ENCODE assay signal across 16 cellular contexts in the genomic region with DNA sequence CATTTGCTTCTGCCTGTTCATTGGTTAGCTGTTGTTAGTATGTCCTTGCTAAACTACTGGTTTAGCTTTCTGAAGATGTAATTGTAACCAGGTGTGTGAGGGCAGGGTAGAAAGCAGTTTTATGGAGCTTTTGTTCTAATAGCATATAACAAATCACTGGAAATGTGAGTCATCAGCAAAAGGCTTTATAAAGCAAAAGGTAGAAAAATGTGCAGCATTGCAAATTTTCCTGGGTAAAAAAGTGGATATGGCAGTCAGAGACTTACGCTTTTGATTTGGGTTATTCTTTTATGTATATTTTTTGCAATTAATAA.
DNase-seq lines count a peak whose midpoint lies in the region; ATAC-seq, FAIRE-seq and TF ChIP-seq lines count a peak whose summit lies in the region.
"Had no signal": no experiment of that assay in that cellular context is flagged by ENCODE, and none has a peak within 500 bp of the region (broad histone marks: within the 10 kb centered on the region; RNA-seq: fewer than 3 reads in every experiment).

No MANE protein-coding gene starts in this region.

- no peak overlapping the region for H3K9ac ChIP-seq in IMR-90 (ENCODE audit: low read depth, low read length)
- no peak overlapping the region for H3K9ac ChIP-seq in kidney (ENCODE audit: low read length in 2 of 2)

- H3K18ac ChIP-seq in IMR-90 (ENCODE audit: low read depth, low read length), result no peak overlapping the region

- no peaks in the 10 kb centered on the region for H4K20me1 ChIP-seq in IMR-90 (ENCODE audit: insufficient read depth, low read length)

- H3K56ac ChIP-seq in IMR-90 (ENCODE audit: extremely low read depth, insufficient read depth, low read length), result no peak overlapping the region

- no peak overlapping the region for H3K4me2 ChIP-seq in IMR-90 (ENCODE audit: low read depth, low read length)

- H4K5ac ChIP-seq in IMR-90 (ENCODE audit: low read depth, low read length), result no peak overlapping the region

- H2AK5ac ChIP-seq in IMR-90 (ENCODE audit: low read depth, low read length), result no peak overlapping the region

- no CpG with 5 or more reads among the region's 1 CpG for WGBS in IMR-90 (ENCODE audit: extremely low coverage in 2 of 2, insufficient read length in 1 of 2), 2 experiments

- H2AK9ac ChIP-seq in IMR-90 (replicated peaks; ENCODE audit: low read depth, low read length, poor library complexity), result no peak overlapping the region

- H2BK15ac ChIP-seq in IMR-90 (ENCODE audit: low read depth, low read length), result no peak overlapping the region

- H3K4ac ChIP-seq in IMR-90 (ENCODE audit: low read depth, low read length), result no peak overlapping the region; the same call in 1 of the 2 replicates

- peaks cover 4% of the 10 kb centered on the region; the same call in 1 of the 2 replicates for H3K9me1 ChIP-seq in IMR-90 (ENCODE audit: insufficient read depth, low read length)

- H3K36me3 ChIP-seq in IMR-90 (ENCODE audit: control insufficient read depth, insufficient read depth, low read length), result peaks cover 6% of the 10 kb centered on the region
- H3K36me3 ChIP-seq in kidney (ENCODE audit: control insufficient read depth in 1 of 2, insufficient read depth in 2 of 2, low read length in 2 of 2), result no peaks in the 10 kb centered on the region
- H3K36me3 ChIP-seq: HAP-1 had no signal

- intact Hi-C loops in IMR-90 (cut with micrococcal nuclease) (no loop called here), kidney (cut with DNase I) (no loop called here)

- no peak; the same call in 1 of the 2 replicates for ATAC-seq in IMR-90 (ENCODE audit: low read depth)
- ATAC-seq: stimulated activated naive B cell treated with anti-CD40 and anti-IgM and Interleukin-4, amounts not matched to agents 10 μg/mL and 1 μg/mL and 100 μg/mL, for 72 hours had no signal

- no peak for TF ChIP-seq POLR2A in IMR-90 (IDR thresholded peaks at IDR 0.05; ENCODE audit: low read depth, low read length)

- no peak overlapping the region for H2BK20ac ChIP-seq in IMR-90 (ENCODE audit: low read depth, low read length)

- no peaks in the 10 kb centered on the region for H3K9me3 ChIP-seq in IMR-90 (ENCODE audit: control insufficient read depth, insufficient read depth, low read length)
- no peaks in the 10 kb centered on the region for H3K9me3 ChIP-seq in kidney (ENCODE audit: control insufficient read depth in 1 of 2, low read length in 2 of 2)
- H3K9me3 ChIP-seq: ascending aorta, HAP-1, SJSA1 had no signal

- in situ Hi-C loops in IMR-90 (cut with MboI; ENCODE audit: low sequenced_read_pairs), result no loop called here

- dilution Hi-C loops in IMR-90 (cut with HindIII; ENCODE audit: low sequenced_read_pairs, unreplicated experiment), result no loop called here

- no peak overlapping the region for H2BK5ac ChIP-seq in IMR-90 (ENCODE audit: low read depth, low read length, poor library complexity, severe bottlenecking)

- no peak overlapping the region for H2AFZ ChIP-seq in IMR-90 (replicated peaks; ENCODE audit: low read length, poor library complexity)

- H3K27ac ChIP-seq in IMR-90 (ENCODE audit: insufficient read depth, low read length), result no peak overlapping the region
- no peak overlapping the region for H3K27ac ChIP-seq in kidney (ENCODE audit: low read depth in 2 of 2, low read length in 2 of 2)
- H3K27ac ChIP-seq: ascending aorta, C4-2B, coronary artery, SJSA1, tibial nerve had no signal

- H2BK120ac ChIP-seq in IMR-90 (ENCODE audit: low read depth, low read length), result no peak overlapping the region

- no TSS peak for BruUV-seq in IMR-90 (replicated peaks; lab: Mats Ljungman, UMichigan)

- DNase-seq in COR-L47 (lab: John Stamatoyannopoulos, UW) (peak; percentile 62), IMR-90 (peak; percentile 44), choroid plexus epithelial cell (ENCODE audit: low read depth) (peak; percentile 16), inferior parietal cortex (ENCODE audit: extremely low spot score) (peak; percentile 7), kidney (no peak)
- DNase-seq in activated naive CD4-positive, alpha-beta T cell treated with anti-CD3 and anti-CD28 coated beads, Interleukin-2, amount 50 U/mL, for 16 hours, result no peak
- no peak for DNase-seq in stimulated activated CD4-positive, alpha-beta T cell treated with anti-CD3 and anti-CD28 coated beads, Interleukin-2, amount 100 ng/mL, for 24 hours
- DNase-seq: activated gamma-delta T cell treated with Interleukin-2 at 50 U/mL for 16 hours; hippocampal formation; stimulated activated naive B cell treated with anti-CD40 and anti-IgM and Interleukin-4, amounts not matched to agents 10 μg/mL and 1 μg/mL and 100 μg/mL, for 72 hours had no signal

- H4K91ac ChIP-seq in IMR-90 (ENCODE audit: insufficient read depth, low read depth, low read length), result no peak overlapping the region

- H3K4me3 ChIP-seq in IMR-90 (ENCODE audit: insufficient read depth, low read depth, low read length) (no peak overlapping the region), choroid plexus epithelial cell (ENCODE audit: low read depth, low read length) (no peak overlapping the region), kidney (ENCODE audit: low read length in 2 of 2) (no peak overlapping the region)
- H3K4me3 ChIP-seq: ascending aorta, coronary artery, HAP-1, SJSA1, tibial nerve had no signal

- no peak for TF ChIP-seq RAD21 in IMR-90 (IDR thresholded peaks at IDR 0.05; ENCODE audit: low read length)

- H3K4me1 ChIP-seq in IMR-90 (ENCODE audit: control insufficient read depth, insufficient read depth, low read length), result 0 out of 2 replicates have a peak, but pooled peaks cover 2% of the 10 kb centered on the region
- H3K4me1 ChIP-seq in kidney (ENCODE audit: control insufficient read depth in 1 of 2, insufficient read depth in 1 of 2, low read depth in 1 of 2, low read length in 2 of 2), result no peaks in the 10 kb centered on the region
- H3K4me1 ChIP-seq: ascending aorta, HAP-1 had no signal

- no peak overlapping the region for H3K14ac ChIP-seq in IMR-90 (replicated peaks; ENCODE audit: low read depth, low read length)

- no peak overlapping the region for H4K8ac ChIP-seq in IMR-90 (ENCODE audit: low read depth in 2 of 2, low read length in 2 of 2)

- no peak for FAIRE-seq in kidney (lab: Jason Lieb, UNC)

- TF ChIP-seq CTCF in IMR-90 (conservative IDR thresholded peaks at IDR 0.05; ENCODE audit: low read depth, low read length) (no peak), choroid plexus epithelial cell (conservative IDR thresholded peaks at IDR 0.05; ENCODE audit: low read depth, low read length) (no peak), kidney (IDR thresholded peaks at IDR 0.05; ENCODE audit: borderline replicate concordance, extremely low read depth, insufficient read depth) (no peak)

- POLR2A ChIA-PET in IMR-90 (lab: Charles Lee; ENCODE audit: unreplicated experiment), result no interaction called here

- H3K79me1 ChIP-seq in IMR-90 (ENCODE audit: low read depth in 1 of 2, low read length in 2 of 2), result peaks cover 4 to 12% of the 10 kb centered on the region in 2 experiments; a peak in 3 of 4 replicates

- no peaks in the 10 kb centered on the region for H3K27me3 ChIP-seq in IMR-90 (ENCODE audit: control insufficient read depth, insufficient read depth, low read length)
- H3K27me3 ChIP-seq: ascending aorta, SJSA1, tibial nerve had no signal

- H3K23ac ChIP-seq in IMR-90 (ENCODE audit: low read depth, low read length), result no peak overlapping the region

- CTCF ChIA-PET in IMR-90 (lab: Yijun Ruan, JAX), result interaction anchor here (1.0 kb wide), 1 partner anchor 9 kb away, joined by 3 read pairs; no protein-coding TSS in a partner anchor

TF ChIP-seq in IMR-90, 13 proteins besides CTCF, POLR2A, EP300 and RAD21:
- TF ChIP-seq RFX5 (IDR thresholded peaks at IDR 0.05; ENCODE audit: low read depth, low read length), result no peak
- TF ChIP-seq MAZ (IDR thresholded peaks at IDR 0.05; ENCODE audit: borderline replicate concordance, low read depth, low read length), result no peak
- TF ChIP-seq CHD1 (IDR thresholded peaks at IDR 0.05; ENCODE audit: low read depth, low read length), result no peak
- TF ChIP-seq SMC3 (IDR thresholded peaks at IDR 0.05; ENCODE audit: low read depth, low read length), result no peak
- no peak for TF ChIP-seq BHLHE40 (IDR thresholded peaks at IDR 0.05; ENCODE audit: low read depth, low read length)
- TF ChIP-seq, protein P1, sequence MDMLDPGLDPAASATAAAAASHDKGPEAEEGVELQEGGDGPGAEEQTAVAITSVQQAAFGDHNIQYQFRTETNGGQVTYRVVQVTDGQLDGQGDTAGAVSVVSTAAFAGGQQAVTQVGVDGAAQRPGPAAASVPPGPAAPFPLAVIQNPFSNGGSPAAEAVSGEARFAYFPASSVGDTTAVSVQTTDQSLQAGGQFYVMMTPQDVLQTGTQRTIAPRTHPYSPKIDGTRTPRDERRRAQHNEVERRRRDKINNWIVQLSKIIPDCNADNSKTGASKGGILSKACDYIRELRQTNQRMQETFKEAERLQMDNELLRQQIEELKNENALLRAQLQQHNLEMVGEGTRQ (IDR thresholded peaks at IDR 0.05; ENCODE audit: low read depth, low read length), result no peak

Comparison
In these comparisons a context has a peak if more than half of its experiments do, and no peak if none do; other contexts are left out.
1. DNase-seq: peak in COR-L47 (single experiment), IMR-90 (single experiment), choroid plexus epithelial cell (single experiment) and inferior parietal cortex (single experiment); none in activated naive CD4-positive, alpha-beta T cell treated with anti-CD3 and anti-CD28 coated beads, Interleukin-2, amount 50 U/mL, for 16 hours (single experiment), kidney (single experiment) and stimulated activated CD4-positive, alpha-beta T cell treated with anti-CD3 and anti-CD28 coated beads, Interleukin-2, amount 100 ng/mL, for 24 hours (0 of 2).